Comparison of ENCODE assay signal across 8 cellular contexts in the genomic region with DNA sequence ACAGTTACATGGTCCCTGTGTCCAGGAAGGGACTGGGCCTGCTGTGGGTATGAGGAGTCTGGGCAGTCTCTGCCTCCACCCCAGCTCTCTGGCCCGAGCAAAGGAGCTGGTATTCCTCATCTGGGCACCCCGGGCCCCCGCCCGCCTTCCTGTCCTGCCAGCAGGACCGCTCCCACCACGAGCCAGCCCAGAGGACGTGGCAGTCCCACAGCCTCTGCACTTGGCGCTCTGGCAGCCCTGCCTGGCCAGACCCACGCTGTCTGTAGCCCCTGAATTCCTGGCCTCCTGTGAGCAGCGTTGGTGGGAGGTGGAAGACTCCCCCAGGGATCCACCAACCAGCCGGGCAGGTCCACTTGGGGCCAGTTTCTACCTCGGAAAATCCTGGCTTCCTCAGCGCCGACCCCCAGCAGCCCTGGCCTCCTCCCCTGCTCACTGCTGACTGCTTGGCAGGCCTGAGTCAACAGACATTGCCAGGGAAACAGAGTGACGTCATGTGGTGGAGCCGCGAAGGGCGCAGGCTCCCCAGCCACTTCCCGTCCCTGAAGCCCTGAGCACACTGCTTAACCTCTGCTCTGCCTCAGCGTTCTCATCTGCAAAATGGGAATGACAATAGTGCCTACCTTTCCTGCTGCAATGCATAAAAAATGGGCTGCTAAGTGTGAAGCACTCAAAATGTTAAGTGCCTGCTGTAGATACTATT. TPM values are rescaled to one million over a fixed set of nuclear protein-coding genes. Genes with fewer than 3 reads are reported as not detected.
DNase-seq lines count a peak whose midpoint lies in the region; ATAC-seq and TF ChIP-seq lines count a peak whose summit lies in the region.

No MANE protein-coding gene starts in this region.

- intact Hi-C loops in heart left ventricle (cut with DNase I), result loop anchor here in 2 of 10 donors (10.0 kb wide), 2 partner anchors 123 to 143 kb away; no protein-coding TSS in a partner anchor

- ATAC-seq in SK-N-SH treated with all-trans-retinoic acid at 6 μM for 48 hours (peak; percentile 96), heart left ventricle (peak; percentile 87 to 97 (median 92)), HG02870 (IDR thresholded peaks at IDR 0.05; ENCODE audit: unreplicated experiment) (no peak)

- TF ChIP-seq POLR2A in heart left ventricle (IDR thresholded peaks at IDR 0.05), result no peak

- peak overlapping the region; percentile 31 to 89 (median 77) for H3K27ac ChIP-seq in heart left ventricle

- H3K36me3 ChIP-seq in heart left ventricle, result peaks cover 0 to 87% (median 34%) of the 10 kb centered on the region in 9 donors

- no peaks in the 10 kb centered on the region for H3K27me3 ChIP-seq in heart left ventricle

- 23 to 39% (median 34%) methylated on average over 14 to 20 of the region's 20 CpGs for WGBS in heart left ventricle, 4 donors

- peaks cover 0 to 20% (median 7%) of the 10 kb centered on the region in 12 donors for H3K4me1 ChIP-seq in heart left ventricle

- DNase-seq in C1 segment of cervical spinal cord (lab: John Stamatoyannopoulos, UW) (peak in 12 of 14 donors; percentile 46 to 90 (median 68)), HK-2 (ENCODE audit: unreplicated experiment) (peak; percentile 89), amniotic epithelial cell (ENCODE audit: low read depth) (peak; percentile 95), heart left ventricle (peak; percentile 80 to 91 (median 84)), renal cortical epithelial cell (ENCODE audit: low read depth) (peak; percentile 90), islet precursor cell (no peak)

- TF ChIP-seq CTCF in heart left ventricle (IDR thresholded peaks at IDR 0.05), result no peak

- no peaks in the 10 kb centered on the region for H3K9me3 ChIP-seq in heart left ventricle

- H3K4me3 ChIP-seq in heart left ventricle, result peak overlapping the region in 5 of 12 donors; percentile 13 to 33 (median 19)

TF ChIP-seq in SK-N-SH treated with all-trans-retinoic acid at 6 μM for 48 hours, 23 proteins besides CTCF, POLR2A, EP300 and RAD21:
- TF ChIP-seq CREB5 (CRISPR knock-in tag; IDR thresholded peaks at IDR 0.05; ENCODE audit: low read depth) (0 out of 2 replicates have a peak, but pooled peaks have one; percentile 15), ZNF565 (CRISPR knock-in tag; conservative IDR thresholded peaks at IDR 0.05; ENCODE audit: low read depth) (no peak), RARB (CRISPR knock-in tag; IDR thresholded peaks at IDR 0.05) (peak; percentile 73; the same call in 1 of the 2 replicates), ESRRG (CRISPR knock-in tag; IDR thresholded peaks at IDR 0.05) (peak; percentile 77; the same call in 1 of the 2 replicates), CSDC2 (CRISPR knock-in tag; IDR thresholded peaks at IDR 0.05) (peak; percentile 83; the same call in 1 of the 2 replicates), SNAI2 (CRISPR knock-in tag; IDR thresholded peaks at IDR 0.05) (peak; percentile 73; the same call in 1 of the 2 replicates), BACH2 (CRISPR knock-in tag; IDR thresholded peaks at IDR 0.05; ENCODE audit: borderline replicate concordance) (no peak), ZC3H10 (CRISPR knock-in tag; IDR thresholded peaks at IDR 0.05) (no peak), ZFP3 (CRISPR knock-in tag; IDR thresholded peaks at IDR 0.05) (peak; percentile 85), ISL1 (CRISPR knock-in tag; IDR thresholded peaks at IDR 0.05) (no peak)
- TF ChIP-seq, protein P1, sequence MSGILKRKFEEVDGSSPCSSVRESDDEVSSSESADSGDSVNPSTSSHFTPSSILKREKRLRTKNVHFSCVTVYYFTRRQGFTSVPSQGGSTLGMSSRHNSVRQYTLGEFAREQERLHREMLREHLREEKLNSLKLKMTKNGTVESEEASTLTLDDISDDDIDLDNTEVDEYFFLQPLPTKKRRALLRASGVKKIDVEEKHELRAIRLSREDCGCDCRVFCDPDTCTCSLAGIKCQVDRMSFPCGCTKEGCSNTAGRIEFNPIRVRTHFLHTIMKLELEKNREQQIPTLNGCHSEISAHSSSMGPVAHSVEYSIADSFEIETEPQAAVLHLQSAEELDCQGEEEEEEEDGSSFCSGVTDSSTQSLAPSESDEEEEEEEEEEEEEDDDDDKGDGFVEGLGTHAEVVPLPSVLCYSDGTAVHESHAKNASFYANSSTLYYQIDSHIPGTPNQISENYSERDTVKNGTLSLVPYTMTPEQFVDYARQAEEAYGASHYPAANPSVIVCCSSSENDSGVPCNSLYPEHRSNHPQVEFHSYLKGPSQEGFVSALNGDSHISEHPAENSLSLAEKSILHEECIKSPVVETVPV (CRISPR knock-in tag; IDR thresholded peaks at IDR 0.05), result 0 out of 2 replicates have a peak, but pooled peaks have one; percentile 36
- TF ChIP-seq, protein P2, sequence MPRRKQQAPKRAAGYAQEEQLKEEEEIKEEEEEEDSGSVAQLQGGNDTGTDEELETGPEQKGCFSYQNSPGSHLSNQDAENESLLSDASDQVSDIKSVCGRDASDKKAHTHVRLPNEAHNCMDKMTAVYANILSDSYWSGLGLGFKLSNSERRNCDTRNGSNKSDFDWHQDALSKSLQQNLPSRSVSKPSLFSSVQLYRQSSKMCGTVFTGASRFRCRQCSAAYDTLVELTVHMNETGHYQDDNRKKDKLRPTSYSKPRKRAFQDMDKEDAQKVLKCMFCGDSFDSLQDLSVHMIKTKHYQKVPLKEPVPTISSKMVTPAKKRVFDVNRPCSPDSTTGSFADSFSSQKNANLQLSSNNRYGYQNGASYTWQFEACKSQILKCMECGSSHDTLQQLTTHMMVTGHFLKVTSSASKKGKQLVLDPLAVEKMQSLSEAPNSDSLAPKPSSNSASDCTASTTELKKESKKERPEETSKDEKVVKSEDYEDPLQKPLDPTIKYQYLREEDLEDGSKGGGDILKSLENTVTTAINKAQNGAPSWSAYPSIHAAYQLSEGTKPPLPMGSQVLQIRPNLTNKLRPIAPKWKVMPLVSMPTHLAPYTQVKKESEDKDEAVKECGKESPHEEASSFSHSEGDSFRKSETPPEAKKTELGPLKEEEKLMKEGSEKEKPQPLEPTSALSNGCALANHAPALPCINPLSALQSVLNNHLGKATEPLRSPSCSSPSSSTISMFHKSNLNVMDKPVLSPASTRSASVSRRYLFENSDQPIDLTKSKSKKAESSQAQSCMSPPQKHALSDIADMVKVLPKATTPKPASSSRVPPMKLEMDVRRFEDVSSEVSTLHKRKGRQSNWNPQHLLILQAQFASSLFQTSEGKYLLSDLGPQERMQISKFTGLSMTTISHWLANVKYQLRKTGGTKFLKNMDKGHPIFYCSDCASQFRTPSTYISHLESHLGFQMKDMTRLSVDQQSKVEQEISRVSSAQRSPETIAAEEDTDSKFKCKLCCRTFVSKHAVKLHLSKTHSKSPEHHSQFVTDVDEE (CRISPR knock-in tag; IDR thresholded peaks at IDR 0.05), result no peak

RNA-seq across cellular contexts. Expression of gene LIMK1, which starts 21.6 kb away (rescaled TPM):
- total RNA-seq in heart left ventricle (10 to 100 TPM in 7 of 9 donors, 1 to 10 TPM in 2; 9.3 to 23.2 (median 11.6) TPM), renal cortical epithelial cell (40.8 and 69.2 TPM in 2 replicates)
- polyA plus RNA-seq in heart left ventricle, result 1 to 10 TPM; 6.3 to 9.3 TPM

RNA-seq across cellular contexts. Expression of gene ELN, which starts 34.0 kb away (rescaled TPM):
- total RNA-seq in heart left ventricle (10 to 100 TPM; 17.4 to 81.1 (median 42.8) TPM), renal cortical epithelial cell (0.15 and 0.17 TPM in 2 replicates)
- 10 to 100 TPM; 37.9 to 68.1 TPM for polyA plus RNA-seq in heart left ventricle

Comparison
In these comparisons a context has a peak if more than half of its experiments do, and no peak if none do; other contexts are left out.
1. RNA of gene ELN, which starts 34.0 kb away (total RNA-seq): 17.4 to 81.1 TPM in heart left ventricle; 0.15 to 0.17 TPM in renal cortical epithelial cell; every median in the first group is over 10 times any median in the second.